In the genomic region with DNA sequence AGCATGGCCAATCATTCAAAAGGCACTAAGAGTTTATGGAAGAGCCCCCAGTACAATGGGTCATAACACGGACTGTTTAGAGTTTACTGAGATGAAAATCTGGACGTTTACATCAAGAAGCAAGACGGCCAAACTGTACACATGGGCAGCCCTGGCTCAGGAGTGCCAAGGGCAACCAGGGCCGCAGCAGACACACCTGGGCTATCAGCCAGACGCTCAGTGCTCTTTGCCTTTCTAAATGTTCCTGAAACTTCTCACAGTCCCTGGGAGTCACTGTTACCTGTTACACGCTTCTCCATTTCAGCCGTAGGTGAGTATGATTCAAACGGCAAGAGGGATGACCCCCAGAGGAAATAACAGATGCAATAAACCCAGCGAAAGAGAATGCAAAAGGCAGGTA, we compare ENCODE assay signal across 13 cellular contexts.
"Had no signal": no experiment of that assay in that cellular context is flagged by ENCODE, and none has a peak within 500 bp of the region (broad histone marks: within the 10 kb centered on the region; RNA-seq: fewer than 3 reads in every experiment).

No MANE protein-coding gene starts in this region.

- H3K27ac Mint-ChIP-seq: activated CD4-positive, alpha-beta T cell treated with anti-CD3 and anti-CD28 coated beads, Interleukin-2, amount 10 ng/mL, durations not matched to agents 7 days and 5 days; activated naive CD8-positive, alpha-beta T cell treated with anti-CD3 and anti-CD28 coated beads for 36 hours; natural killer cell treated with Interleukin-12 subunit alpha and Interleukin-12 subunit beta and Interleukin-15 and Interleukin-18, amount 100 ng/mL, for 72 hours; T-helper 1 cell treated with Interleukin-12 subunit alpha and Interleukin-12 subunit beta and Interleukin-4 antibody, amounts not matched to agents 30 μg/mL and 1 μg/mL, for 36 hours; type B pancreatic cell had no signal

- H3K4me3 Mint-ChIP-seq: activated CD4-positive, alpha-beta T cell treated with anti-CD3 and anti-CD28 coated beads, Interleukin-2, amount 10 ng/mL, durations not matched to agents 7 days and 5 days; activated naive CD8-positive, alpha-beta T cell treated with anti-CD3 and anti-CD28 coated beads for 36 hours; natural killer cell treated with Interleukin-12 subunit alpha and Interleukin-12 subunit beta and Interleukin-15 and Interleukin-18, amount 100 ng/mL, for 72 hours; T-helper 1 cell treated with Interleukin-12 subunit alpha and Interleukin-12 subunit beta and Interleukin-4 antibody, amounts not matched to agents 30 μg/mL and 1 μg/mL, for 36 hours; type B pancreatic cell had no signal

- DNase-seq: activated CD4-positive, alpha-beta T cell treated with anti-CD3 and anti-CD28 coated beads, Interleukin-2, amount 10 ng/mL, durations not matched to agents 7 days and 5 days; activated CD4-positive, CD25-positive, alpha-beta regulatory T cell; activated CD8-positive, alpha-beta memory T cell treated with anti-CD3 and anti-CD28 coated beads for 24 hours; activated naive CD8-positive, alpha-beta T cell treated with anti-CD3 and anti-CD28 coated beads for 36 hours; activated T-cell treated with anti-CD3 and anti-CD28 coated beads for 4 hours; anterior cingulate cortex; dermis blood vessel endothelial cell; hippocampal formation; kidney glomerular epithelial cell had no signal

- ATAC-seq: esophagus mucosa; natural killer cell treated with Interleukin-12 subunit alpha and Interleukin-12 subunit beta and Interleukin-15 and Interleukin-18, amount 100 ng/mL, for 72 hours had no signal

- H3K36me3 Mint-ChIP-seq: natural killer cell treated with Interleukin-12 subunit alpha and Interleukin-12 subunit beta and Interleukin-15 and Interleukin-18, amount 100 ng/mL, for 72 hours had no signal

- H3K27me3 Mint-ChIP-seq: activated CD4-positive, alpha-beta T cell treated with anti-CD3 and anti-CD28 coated beads, Interleukin-2, amount 10 ng/mL, durations not matched to agents 7 days and 5 days; activated naive CD8-positive, alpha-beta T cell treated with anti-CD3 and anti-CD28 coated beads for 36 hours; natural killer cell treated with Interleukin-12 subunit alpha and Interleukin-12 subunit beta and Interleukin-15 and Interleukin-18, amount 100 ng/mL, for 72 hours; type B pancreatic cell had no signal

- H3K9me3 Mint-ChIP-seq: activated CD4-positive, alpha-beta T cell treated with anti-CD3 and anti-CD28 coated beads, Interleukin-2, amount 10 ng/mL, durations not matched to agents 7 days and 5 days; activated naive CD8-positive, alpha-beta T cell treated with anti-CD3 and anti-CD28 coated beads for 36 hours; natural killer cell treated with Interleukin-12 subunit alpha and Interleukin-12 subunit beta and Interleukin-15 and Interleukin-18, amount 100 ng/mL, for 72 hours; T-helper 1 cell treated with Interleukin-12 subunit alpha and Interleukin-12 subunit beta and Interleukin-4 antibody, amounts not matched to agents 30 μg/mL and 1 μg/mL, for 36 hours; type B pancreatic cell had no signal
